15 cellular contexts compared by ENCODE assay signal in the genomic region with DNA sequence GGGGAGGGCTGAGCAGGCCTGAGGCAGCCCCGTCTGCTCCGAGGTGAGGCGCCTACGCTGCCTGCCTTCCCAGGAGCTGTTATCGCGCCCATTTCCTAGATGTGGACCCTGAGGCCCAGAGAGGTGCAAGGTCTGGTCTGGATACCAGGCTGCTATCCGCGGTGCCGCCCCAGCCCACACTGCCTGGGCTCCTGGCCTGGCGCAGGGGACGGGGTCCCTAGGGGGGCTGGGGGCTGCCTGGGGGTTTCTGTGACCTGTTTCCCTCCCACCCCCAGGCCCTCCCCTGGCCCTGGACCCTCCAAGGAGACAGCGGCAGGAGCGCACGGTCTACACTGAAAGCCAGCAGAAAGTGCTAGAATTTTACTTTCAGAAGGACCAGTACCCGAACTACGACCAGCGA. TPM values are rescaled to one million over a fixed set of nuclear protein-coding genes. Genes with fewer than 3 reads are reported as not detected.
"Had no signal": no experiment of that assay in that cellular context is flagged by ENCODE, and none has a peak within 500 bp of the region (broad histone marks: within the 10 kb centered on the region; RNA-seq: fewer than 3 reads in every experiment).

No MANE protein-coding gene starts in this region.

RNA-seq across cellular contexts. Expression of a gene that starts 0.8 kb away (rescaled TPM):
- total RNA-seq: activated B cell treated with CpG ODN at 0.5 μM for 24 hours; activated CD4-positive, alpha-beta memory T cell treated with anti-CD3 and anti-CD28 coated beads for 36 hours; activated CD4-positive, alpha-beta memory T cell treated with anti-CD3 and anti-CD28 coated beads, Interleukin-2, amount 10 ng/mL, durations not matched to agents 7 days and 5 days; activated CD4-positive, alpha-beta T cell treated with anti-CD3 and anti-CD28 coated beads for 36 hours; activated CD4-positive, alpha-beta T cell treated with anti-CD3 and anti-CD28 coated beads, Interleukin-2, amount 10 ng/mL, durations not matched to agents 24 days and 14 days; activated CD4-positive, alpha-beta T cell treated with anti-CD3 and anti-CD28 coated beads, Interleukin-2, amount 10 ng/mL, durations not matched to agents 7 days and 5 days; activated CD8-positive, alpha-beta memory T cell treated with anti-CD3 and anti-CD28 coated beads for 36 hours; activated CD8-positive, alpha-beta memory T cell treated with anti-CD3 and anti-CD28 coated beads, Interleukin-2, amount 10 ng/mL, durations not matched to agents 7 days and 5 days; activated CD8-positive, alpha-beta T cell treated with anti-CD3 and anti-CD28 coated beads for 36 hours; activated CD8-positive, alpha-beta T cell treated with anti-CD3 and anti-CD28 coated beads, Interleukin-2, amount 10 ng/mL, durations not matched to agents 7 days and 5 days; T-cell; T-helper 1 cell treated with Interleukin-12 subunit alpha and Interleukin-12 subunit beta and Interleukin-4 antibody, amounts not matched to agents 30 ng/mL and 1 ng/mL, for 36 hours; T-helper 17 cell; T-helper 2 cell treated with Interferon-gamma antibody and Interleukin-4, amounts not matched to agents 100 ng/mL and 5 ng/mL, for 36 hours; WTC11 had no signal

RNA-seq across cellular contexts. Expression of a gene that starts 26.3 kb away (rescaled TPM):
- total RNA-seq: activated B cell treated with CpG ODN at 0.5 μM for 24 hours; activated CD4-positive, alpha-beta memory T cell treated with anti-CD3 and anti-CD28 coated beads for 36 hours; activated CD4-positive, alpha-beta memory T cell treated with anti-CD3 and anti-CD28 coated beads, Interleukin-2, amount 10 ng/mL, durations not matched to agents 7 days and 5 days; activated CD4-positive, alpha-beta T cell treated with anti-CD3 and anti-CD28 coated beads for 36 hours; activated CD4-positive, alpha-beta T cell treated with anti-CD3 and anti-CD28 coated beads, Interleukin-2, amount 10 ng/mL, durations not matched to agents 24 days and 14 days; activated CD4-positive, alpha-beta T cell treated with anti-CD3 and anti-CD28 coated beads, Interleukin-2, amount 10 ng/mL, durations not matched to agents 7 days and 5 days; activated CD8-positive, alpha-beta memory T cell treated with anti-CD3 and anti-CD28 coated beads for 36 hours; activated CD8-positive, alpha-beta memory T cell treated with anti-CD3 and anti-CD28 coated beads, Interleukin-2, amount 10 ng/mL, durations not matched to agents 7 days and 5 days; activated CD8-positive, alpha-beta T cell treated with anti-CD3 and anti-CD28 coated beads for 36 hours; activated CD8-positive, alpha-beta T cell treated with anti-CD3 and anti-CD28 coated beads, Interleukin-2, amount 10 ng/mL, durations not matched to agents 7 days and 5 days; T-helper 1 cell treated with Interleukin-12 subunit alpha and Interleukin-12 subunit beta and Interleukin-4 antibody, amounts not matched to agents 30 ng/mL and 1 ng/mL, for 36 hours; T-helper 17 cell; T-helper 2 cell treated with Interferon-gamma antibody and Interleukin-4, amounts not matched to agents 100 ng/mL and 5 ng/mL, for 36 hours had no signal

RNA-seq across cellular contexts. Expression of a gene that starts 38.1 kb away (rescaled TPM):
- total RNA-seq: activated B cell treated with CpG ODN at 0.5 μM for 24 hours; activated CD4-positive, alpha-beta memory T cell treated with anti-CD3 and anti-CD28 coated beads for 36 hours; activated CD4-positive, alpha-beta memory T cell treated with anti-CD3 and anti-CD28 coated beads, Interleukin-2, amount 10 ng/mL, durations not matched to agents 7 days and 5 days; activated CD4-positive, alpha-beta T cell treated with anti-CD3 and anti-CD28 coated beads for 36 hours; activated CD4-positive, alpha-beta T cell treated with anti-CD3 and anti-CD28 coated beads, Interleukin-2, amount 10 ng/mL, durations not matched to agents 24 days and 14 days; activated CD4-positive, alpha-beta T cell treated with anti-CD3 and anti-CD28 coated beads, Interleukin-2, amount 10 ng/mL, durations not matched to agents 7 days and 5 days; activated CD8-positive, alpha-beta memory T cell treated with anti-CD3 and anti-CD28 coated beads for 36 hours; activated CD8-positive, alpha-beta memory T cell treated with anti-CD3 and anti-CD28 coated beads, Interleukin-2, amount 10 ng/mL, durations not matched to agents 7 days and 5 days; activated CD8-positive, alpha-beta T cell treated with anti-CD3 and anti-CD28 coated beads for 36 hours; activated CD8-positive, alpha-beta T cell treated with anti-CD3 and anti-CD28 coated beads, Interleukin-2, amount 10 ng/mL, durations not matched to agents 7 days and 5 days; T-cell; T-helper 1 cell treated with Interleukin-12 subunit alpha and Interleukin-12 subunit beta and Interleukin-4 antibody, amounts not matched to agents 30 ng/mL and 1 ng/mL, for 36 hours; T-helper 17 cell; T-helper 2 cell treated with Interferon-gamma antibody and Interleukin-4, amounts not matched to agents 100 ng/mL and 5 ng/mL, for 36 hours had no signal

RNA-seq across cellular contexts. Expression of a gene that starts 55.5 kb away (rescaled TPM):
- total RNA-seq: activated B cell treated with CpG ODN at 0.5 μM for 24 hours; activated CD4-positive, alpha-beta memory T cell treated with anti-CD3 and anti-CD28 coated beads for 36 hours; activated CD4-positive, alpha-beta memory T cell treated with anti-CD3 and anti-CD28 coated beads, Interleukin-2, amount 10 ng/mL, durations not matched to agents 7 days and 5 days; activated CD4-positive, alpha-beta T cell treated with anti-CD3 and anti-CD28 coated beads for 36 hours; activated CD4-positive, alpha-beta T cell treated with anti-CD3 and anti-CD28 coated beads, Interleukin-2, amount 10 ng/mL, durations not matched to agents 24 days and 14 days; activated CD4-positive, alpha-beta T cell treated with anti-CD3 and anti-CD28 coated beads, Interleukin-2, amount 10 ng/mL, durations not matched to agents 7 days and 5 days; activated CD8-positive, alpha-beta memory T cell treated with anti-CD3 and anti-CD28 coated beads for 36 hours; activated CD8-positive, alpha-beta memory T cell treated with anti-CD3 and anti-CD28 coated beads, Interleukin-2, amount 10 ng/mL, durations not matched to agents 7 days and 5 days; activated CD8-positive, alpha-beta T cell treated with anti-CD3 and anti-CD28 coated beads for 36 hours; activated CD8-positive, alpha-beta T cell treated with anti-CD3 and anti-CD28 coated beads, Interleukin-2, amount 10 ng/mL, durations not matched to agents 7 days and 5 days; T-cell; T-helper 1 cell treated with Interleukin-12 subunit alpha and Interleukin-12 subunit beta and Interleukin-4 antibody, amounts not matched to agents 30 ng/mL and 1 ng/mL, for 36 hours; T-helper 17 cell; T-helper 2 cell treated with Interferon-gamma antibody and Interleukin-4, amounts not matched to agents 100 ng/mL and 5 ng/mL, for 36 hours; WTC11 had no signal
